ENCODE assay signal across 8 cellular contexts in genomic region chr17:83078378-83079339, GRCh38. TPM values are rescaled to one million over a fixed set of nuclear protein-coding genes. Genes with fewer than 3 reads are reported as not detected.
A peak's percentile ranks its signal among the peaks of the same experiment; 100 is the strongest.
DNase-seq lines count a peak whose midpoint lies in the region; ATAC-seq and TF ChIP-seq lines count a peak whose summit lies in the region.

No MANE protein-coding gene starts in this region.

- H3K27me3 ChIP-seq in heart right ventricle (peaks cover 0 to 28% (median 0%) of the 10 kb centered on the region in 7 donors), gastrocnemius medialis (peaks cover 9 to 13% (median 13%) of the 10 kb centered on the region in 3 donors)

- H3K4me1 Mint-ChIP-seq in activated CD4-positive, alpha-beta memory T cell treated with anti-CD3 and anti-CD28 coated beads, Interleukin-2, amount 10 ng/mL, durations not matched to agents 7 days and 5 days, result peaks cover 22% of the 10 kb centered on the region

- H3K9me3 Mint-ChIP-seq in activated CD4-positive, alpha-beta memory T cell treated with anti-CD3 and anti-CD28 coated beads, Interleukin-2, amount 10 ng/mL, durations not matched to agents 7 days and 5 days, result no peaks in the 10 kb centered on the region

- CTCF ChIA-PET in activated CD4-positive, alpha-beta memory T cell treated with anti-CD3 and anti-CD28 coated beads, Interleukin-2, amount 10 ng/mL, durations not matched to agents 7 days and 5 days (lab: Charles Lee), result no interaction called here

- peak in 1 of 9 donors; percentile 13 for TF ChIP-seq CTCF in heart right ventricle (IDR thresholded peaks at IDR 0.05)
- no peak for TF ChIP-seq CTCF in gastrocnemius medialis (IDR thresholded peaks at IDR 0.05 in 4 of 5, conservative IDR thresholded peaks at IDR 0.05 in 1 of 5)

- no peak for TF ChIP-seq POLR2A in gastrocnemius medialis (IDR thresholded peaks at IDR 0.05)

- in situ Hi-C loops in gastrocnemius medialis (cut with MboI; ENCODE audit: low sequenced_read_pairs in 4 of 4), result no loop called here

- H3K27me3 Mint-ChIP-seq in activated CD4-positive, alpha-beta memory T cell treated with anti-CD3 and anti-CD28 coated beads, Interleukin-2, amount 10 ng/mL, durations not matched to agents 7 days and 5 days, result peaks cover 41% of the 10 kb centered on the region

- WGBS in heart right ventricle, 2 donors, result 6 to 7% methylated on average over 83 to 91 of the region's 91 CpGs

- DNase-seq in NCI-H748 (lab: John Stamatoyannopoulos, UW; ENCODE audit: unreplicated experiment) (peak; percentile 41), NCI-H748 treated with DMSO at 0.1 percent for 48 hours (lab: John Stamatoyannopoulos, UW) (no peak), heart right ventricle (no peak), gastrocnemius medialis (no peak), NCI-H2196 (lab: John Stamatoyannopoulos, UW; ENCODE audit: unreplicated experiment) (no peak), NCI-H1930 (lab: John Stamatoyannopoulos, UW) (no peak)
- no peak for DNase-seq in activated CD4-positive, alpha-beta memory T cell treated with anti-CD3 and anti-CD28 coated beads, Interleukin-2, amount 10 ng/mL, durations not matched to agents 7 days and 5 days

- no peaks in the 10 kb centered on the region for H3K9me3 ChIP-seq in heart right ventricle
- no peaks in the 10 kb centered on the region for H3K9me3 ChIP-seq in gastrocnemius medialis

- POLR2A ChIA-PET in activated CD4-positive, alpha-beta memory T cell treated with anti-CD3 and anti-CD28 coated beads, Interleukin-2, amount 10 ng/mL, durations not matched to agents 7 days and 5 days (lab: Charles Lee), result interaction anchor here (0.6 to 1.4 kb wide), 5 partner anchors 9 to 217 kb away, joined by 3 to 8 read pairs (median 3); no protein-coding TSS in a partner anchor

- H3K36me3 ChIP-seq in heart right ventricle (peaks cover 0 to 14% (median 0%) of the 10 kb centered on the region in 9 donors), gastrocnemius medialis (no peaks in the 10 kb centered on the region)

- H3K36me3 Mint-ChIP-seq in activated CD4-positive, alpha-beta memory T cell treated with anti-CD3 and anti-CD28 coated beads, Interleukin-2, amount 10 ng/mL, durations not matched to agents 7 days and 5 days (ENCODE audit: low read depth), result peaks cover 15% of the 10 kb centered on the region

- H3K4me3 ChIP-seq in heart right ventricle (peak overlapping the region; percentile 14 to 96 (median 74)), gastrocnemius medialis (peak overlapping the region; percentile 59 to 81 (median 71))

- ATAC-seq in heart right ventricle (peak; percentile 4 to 23 (median 12)), gastrocnemius medialis (peak; percentile 14 to 38), GM21737 (IDR thresholded peaks at IDR 0.05; ENCODE audit: unreplicated experiment) (no peak)

- H3K4me3 Mint-ChIP-seq in activated CD4-positive, alpha-beta memory T cell treated with anti-CD3 and anti-CD28 coated beads, Interleukin-2, amount 10 ng/mL, durations not matched to agents 7 days and 5 days, result peak overlapping the region; percentile 50

- intact Hi-C loops in heart right ventricle (cut with DNase I) (loop anchor here in 1 of 10 donors (2.0 kb wide), 1 partner anchor 22 kb away; no protein-coding TSS in a partner anchor), gastrocnemius medialis (cut with DNase I; ENCODE audit: low total_unique reads) (loop anchor here (2.0 kb wide), 1 partner anchor 20 kb away; no protein-coding TSS in a partner anchor)

- H3K4me1 ChIP-seq in heart right ventricle (peaks cover 17 to 46% (median 33%) of the 10 kb centered on the region in 9 donors), gastrocnemius medialis (peaks cover 3 to 10% of the 10 kb centered on the region in 2 donors)

- no peak overlapping the region for H3K27ac Mint-ChIP-seq in activated CD4-positive, alpha-beta memory T cell treated with anti-CD3 and anti-CD28 coated beads, Interleukin-2, amount 10 ng/mL, durations not matched to agents 7 days and 5 days

- peak overlapping the region in 9 of 10 donors; percentile 39 to 90 (median 72) for H3K27ac ChIP-seq in heart right ventricle
- peak overlapping the region; percentile 11 to 64 (median 40) for H3K27ac ChIP-seq in gastrocnemius medialis

RNA-seq across cellular contexts. Expression of gene METRNL, which starts 0.8 kb away (rescaled TPM):
- total RNA-seq in activated CD4-positive, alpha-beta memory T cell treated with anti-CD3 and anti-CD28 coated beads, Interleukin-2, amount 10 ng/mL, durations not matched to agents 7 days and 5 days, result 10 to 100 TPM; 27.3 to 28.1 TPM
- 10 to 100 TPM; 56.0 to 90.1 (median 70.9) TPM for total RNA-seq in heart right ventricle
- 100 to 1,000 TPM in 1 of 2 donors, 10 to 100 TPM in 1; 39.0 to 134 TPM for polyA plus RNA-seq in heart right ventricle
- total RNA-seq in gastrocnemius medialis, result 10 to 100 TPM in 3 of 4 donors, 1 to 10 TPM in 1; 6.6 to 19.7 (median 11.1) TPM
